Comparison of ENCODE assay signal across 26 cellular contexts in genomic region chr2:25819597-25820039, GRCh38.
"Had no signal": no experiment of that assay in that cellular context is flagged by ENCODE, and none has a peak within 500 bp of the region (broad histone marks: within the 10 kb centered on the region; RNA-seq: fewer than 3 reads in every experiment).

No MANE protein-coding gene starts in this region.

- H3K4me3 Mint-ChIP-seq: mesothelial cell of epicardium; naive B cell; nephron; neural progenitor cell; stimulated activated memory B cell treated with anti-CD40 and anti-IgM and Interleukin-4, amounts not matched to agents 10 μg/mL and 1 μg/mL and 100 μg/mL, for 72 hours had no signal

- H3K27ac Mint-ChIP-seq: mesothelial cell of epicardium; nephron; neural progenitor cell; stimulated activated memory B cell treated with anti-CD40 and anti-IgM and Interleukin-4, amounts not matched to agents 10 μg/mL and 1 μg/mL and 100 μg/mL, for 72 hours had no signal

- DNase-seq: dorsolateral prefrontal cortex; effector CD4-positive, alpha-beta T cell; foreskin fibroblast; gastrocnemius medialis; head of caudate nucleus; mesenchymal stem cell; mucosa of descending colon; naive B cell; nucleus accumbens; right cardiac atrium; spleen; stimulated activated CD4-positive, alpha-beta T cell treated with anti-CD3 and anti-CD28 coated beads, Interleukin-4, amount 100 ng/mL, for 4 hours; stimulated activated naive CD8-positive, alpha-beta T cell treated with anti-CD3 and anti-CD28 coated beads, Interleukin-15, Interleukin-2, amounts not matched to agents 100 U/mL and 50 U/mL, for 24 hours; substantia nigra; testis; tibial artery; upper lobe of left lung had no signal

- H3K4me1 Mint-ChIP-seq: neural progenitor cell had no signal

- H3K36me3 Mint-ChIP-seq: naive B cell had no signal

- H3K9ac ChIP-seq: neural progenitor cell had no signal

- H3K36me3 ChIP-seq: gastrocnemius medialis, neural progenitor cell, prostate gland, tibial artery, upper lobe of left lung had no signal

- H3K27ac ChIP-seq: dorsolateral prefrontal cortex, gastrocnemius medialis, neural progenitor cell, prostate gland, skin epidermis, spleen, testis, tibial artery, upper lobe of left lung had no signal

- H3K9me3 ChIP-seq: gastrocnemius medialis, mucosa of descending colon, prostate gland, spleen, testis, tibial artery, upper lobe of left lung had no signal

- H3K4me1 ChIP-seq: prostate gland, testis had no signal

- H3K4me2 ChIP-seq: neural progenitor cell had no signal

- H3K4me3 ChIP-seq: dorsolateral prefrontal cortex, gastrocnemius medialis, mucosa of descending colon, neural progenitor cell, prostate gland, skin epidermis, spleen, testis, tibial artery, upper lobe of left lung had no signal

- H3K27me3 Mint-ChIP-seq: naive B cell; stimulated activated memory B cell treated with anti-CD40 and anti-IgM and Interleukin-4, amounts not matched to agents 10 μg/mL and 1 μg/mL and 100 μg/mL, for 72 hours had no signal

- ATAC-seq: gastrocnemius medialis; mucosa of descending colon; right cardiac atrium; stimulated activated memory B cell treated with anti-CD40 and anti-IgM and Interleukin-4, amounts not matched to agents 10 μg/mL and 1 μg/mL and 100 μg/mL, for 72 hours; stimulated activated naive CD8-positive, alpha-beta T cell treated with anti-CD3 and anti-CD28 coated beads, Interleukin-15, Interleukin-2, amounts not matched to agents 100 U/mL and 50 U/mL, for 24 hours had no signal

- H3K27me3 ChIP-seq: dorsolateral prefrontal cortex, gastrocnemius medialis, neural progenitor cell, spleen, testis, tibial artery, upper lobe of left lung had no signal

- FAIRE-seq: colon, keratinocyte, urothelium cell line had no signal

- H2AFZ ChIP-seq: neural progenitor cell had no signal

- H3K9me3 Mint-ChIP-seq: mesothelial cell of epicardium; naive B cell; nephron; neural progenitor cell; stimulated activated memory B cell treated with anti-CD40 and anti-IgM and Interleukin-4, amounts not matched to agents 10 μg/mL and 1 μg/mL and 100 μg/mL, for 72 hours had no signal
